ENCODE assay signal across 1 cellular context in genomic region chr17:35087731-35088646, GRCh38.
TF ChIP-seq lines count a peak whose summit lies in the region.

No MANE protein-coding gene starts in this region.

TF ChIP-seq in H1, 55 proteins besides CTCF, POLR2A, EP300 and RAD21:
- TF ChIP-seq TCF12 (IDR thresholded peaks at IDR 0.05; ENCODE audit: low read depth, low read length) (no peak), KDM4A (IDR thresholded peaks at IDR 0.05; ENCODE audit: low read depth, low read length, severe bottlenecking) (peak; percentile 11), EGR1 (IDR thresholded peaks at IDR 0.05; ENCODE audit: borderline replicate concordance, low read depth, low read length) (no peak), BCL11A (IDR thresholded peaks at IDR 0.05; ENCODE audit: low read depth in 2 of 2, low read length in 2 of 2) (no peak), SIX5 (IDR thresholded peaks at IDR 0.05; ENCODE audit: low read depth, low read length) (no peak), SAP30 (IDR thresholded peaks at IDR 0.05; ENCODE audit: insufficient read depth, insufficient replicate concordance, low read length) (peak; percentile 47), RFX5 (IDR thresholded peaks at IDR 0.05; ENCODE audit: borderline replicate concordance, low read depth, low read length) (no peak), HDAC2 (IDR thresholded peaks at IDR 0.05; ENCODE audit: borderline replicate concordance in 1 of 2, low read depth in 2 of 2, low read length in 2 of 2) (0 out of 4 replicates have a peak, but pooled peaks of 1 of the 2 experiments have one; percentile 2), E2F6 (IDR thresholded peaks at IDR 0.05) (no peak), GTF2F1 (IDR thresholded peaks at IDR 0.05; ENCODE audit: borderline replicate concordance, low read depth, low read length) (no peak), JUN (IDR thresholded peaks at IDR 0.05; ENCODE audit: low read depth, low read length) (no peak), RNF2 (IDR thresholded peaks at IDR 0.05; ENCODE audit: borderline replicate concordance, low read depth, low read length, missing control alignments, poor library complexity, severe bottlenecking) (no peak), TBP (IDR thresholded peaks at IDR 0.05; ENCODE audit: low read depth, low read length) (no peak)
